ENCODE assay signal across 13 cellular contexts in genomic region chr22:47092896-47093311, GRCh38.
DNase-seq lines count a peak whose midpoint lies in the region; ATAC-seq and TF ChIP-seq lines count a peak whose summit lies in the region.
"Had no signal": no experiment of that assay in that cellular context is flagged by ENCODE, and none has a peak within 500 bp of the region (broad histone marks: within the 10 kb centered on the region; RNA-seq: fewer than 3 reads in every experiment).

No MANE protein-coding gene starts in this region.

- peaks cover 6% of the 10 kb centered on the region for H3K9me3 Mint-ChIP-seq in neural crest cell

- no peak overlapping the region for H3K4me3 Mint-ChIP-seq in neural crest cell

- H3K27me3 ChIP-seq in WERI-Rb-1 (ENCODE audit: insufficient read depth, low read depth, severe bottlenecking): no peaks in the 10 kb centered on the region
- H3K27me3 ChIP-seq: ovary, SJSA1 had no signal

- H3K4me1 Mint-ChIP-seq in neural crest cell: peaks cover 39% of the 10 kb centered on the region

- peaks cover 12% of the 10 kb centered on the region for H3K27me3 Mint-ChIP-seq in neural crest cell (ENCODE audit: low read depth)

- no peak overlapping the region for H3K27ac ChIP-seq in WERI-Rb-1
- H3K27ac ChIP-seq: SJSA1 had no signal

- H3K27ac Mint-ChIP-seq in neural crest cell (ENCODE audit: unreplicated experiment): peak overlapping the region; percentile 8

- DNase-seq in AG09309 (ENCODE audit: low read depth) (peak; percentile 28), M059J (ENCODE audit: low read depth) (peak; percentile 61), epithelial cell of esophagus (ENCODE audit: low read depth) (peak; percentile 16), neural crest cell (ENCODE audit: low read depth, low spot score) (no peak), WERI-Rb-1 (no peak), amygdala (lab: John Stamatoyannopoulos, UW) (no peak), COR-L47 (lab: John Stamatoyannopoulos, UW) (no peak)
- DNase-seq: GDM1, KBM-7, NCI-H1694 treated with DMSO at 0.1 percent for 48 hours, ovary had no signal

- H3K36me3 ChIP-seq in WERI-Rb-1: no peaks in the 10 kb centered on the region
- H3K36me3 ChIP-seq: ovary had no signal

- TF ChIP-seq CTCF in AG09309 (IDR thresholded peaks at IDR 0.05; ENCODE audit: control insufficient read depth, insufficient read depth, low read depth, low read length, missing control alignments) (no peak), epithelial cell of esophagus (IDR thresholded peaks at IDR 0.05; ENCODE audit: insufficient read depth, low read depth, low read length, missing control alignments) (no peak), neural crest cell (conservative IDR thresholded peaks at IDR 0.05) (no peak), WERI-Rb-1 (IDR thresholded peaks at IDR 0.05; ENCODE audit: low read depth, low read length) (no peak)

- H3K4me3 ChIP-seq in AG09309 (ENCODE audit: control insufficient read depth, low read depth, low read length) (no peak overlapping the region), epithelial cell of esophagus (ENCODE audit: low read length) (no peak overlapping the region), WERI-Rb-1 (ENCODE audit: low read depth, low read length) (no peak overlapping the region)
- H3K4me3 ChIP-seq: ovary, SJSA1 had no signal

- ATAC-seq in HG03108 (IDR thresholded peaks at IDR 0.05; ENCODE audit: unreplicated experiment): no peak

- no peaks in the 10 kb centered on the region for H3K9me3 ChIP-seq in WERI-Rb-1 (ENCODE audit: severe bottlenecking)
- H3K9me3 ChIP-seq: ovary had no signal

- peaks cover 31% of the 10 kb centered on the region for H3K36me3 Mint-ChIP-seq in neural crest cell (ENCODE audit: low read depth)

Comparison
In these comparisons a context has a peak if more than half of its experiments do, and no peak if none do; other contexts are left out.
1. DNase-seq: peak in AG09309 (single experiment), M059J (single experiment) and epithelial cell of esophagus (single experiment); none in neural crest cell (single experiment), WERI-Rb-1 (single experiment), amygdala (0 of 56) and COR-L47 (single experiment).